Comparison of ENCODE assay signal across 1 cellular context in the genomic region with DNA sequence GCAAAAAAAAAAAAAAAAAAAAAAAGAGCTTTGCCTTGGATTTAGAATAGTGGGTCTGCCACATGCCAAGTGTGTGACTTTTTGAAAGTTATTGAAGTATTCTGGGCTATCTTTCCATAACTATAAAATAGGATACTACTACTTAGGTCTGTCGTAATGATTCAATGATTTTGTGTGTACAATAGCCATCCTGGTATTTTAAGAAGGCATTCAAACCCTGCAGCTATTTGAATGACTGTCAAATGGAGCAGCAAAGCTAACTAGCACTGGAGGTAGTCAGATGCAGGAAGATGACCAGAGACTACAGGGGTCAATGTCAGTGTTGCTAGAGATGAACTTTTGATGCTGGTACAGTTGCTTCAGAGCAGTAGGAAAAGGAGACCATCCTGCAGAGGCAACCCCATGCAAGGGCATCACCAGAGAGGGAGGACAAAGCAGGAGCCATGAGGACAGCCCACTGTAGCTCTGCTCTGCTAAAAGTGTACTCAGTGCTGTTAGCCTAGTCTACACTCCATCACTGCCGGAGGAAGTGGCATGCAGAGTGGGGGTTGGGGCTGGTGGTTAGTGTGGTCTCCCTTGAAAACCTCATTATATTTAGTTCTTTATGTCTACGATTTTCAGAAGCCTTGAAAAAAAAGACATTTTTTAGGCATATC.
TF ChIP-seq lines count a peak whose summit lies in the region.

No MANE protein-coding gene starts in this region.

TF ChIP-seq in SK-N-SH treated with all-trans-retinoic acid at 6 μM for 48 hours, 23 proteins besides CTCF, POLR2A, EP300 and RAD21 (continued from another document):
- TF ChIP-seq, protein P1, sequence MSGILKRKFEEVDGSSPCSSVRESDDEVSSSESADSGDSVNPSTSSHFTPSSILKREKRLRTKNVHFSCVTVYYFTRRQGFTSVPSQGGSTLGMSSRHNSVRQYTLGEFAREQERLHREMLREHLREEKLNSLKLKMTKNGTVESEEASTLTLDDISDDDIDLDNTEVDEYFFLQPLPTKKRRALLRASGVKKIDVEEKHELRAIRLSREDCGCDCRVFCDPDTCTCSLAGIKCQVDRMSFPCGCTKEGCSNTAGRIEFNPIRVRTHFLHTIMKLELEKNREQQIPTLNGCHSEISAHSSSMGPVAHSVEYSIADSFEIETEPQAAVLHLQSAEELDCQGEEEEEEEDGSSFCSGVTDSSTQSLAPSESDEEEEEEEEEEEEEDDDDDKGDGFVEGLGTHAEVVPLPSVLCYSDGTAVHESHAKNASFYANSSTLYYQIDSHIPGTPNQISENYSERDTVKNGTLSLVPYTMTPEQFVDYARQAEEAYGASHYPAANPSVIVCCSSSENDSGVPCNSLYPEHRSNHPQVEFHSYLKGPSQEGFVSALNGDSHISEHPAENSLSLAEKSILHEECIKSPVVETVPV (CRISPR knock-in tag; IDR thresholded peaks at IDR 0.05), result no peak
- TF ChIP-seq, protein P2, sequence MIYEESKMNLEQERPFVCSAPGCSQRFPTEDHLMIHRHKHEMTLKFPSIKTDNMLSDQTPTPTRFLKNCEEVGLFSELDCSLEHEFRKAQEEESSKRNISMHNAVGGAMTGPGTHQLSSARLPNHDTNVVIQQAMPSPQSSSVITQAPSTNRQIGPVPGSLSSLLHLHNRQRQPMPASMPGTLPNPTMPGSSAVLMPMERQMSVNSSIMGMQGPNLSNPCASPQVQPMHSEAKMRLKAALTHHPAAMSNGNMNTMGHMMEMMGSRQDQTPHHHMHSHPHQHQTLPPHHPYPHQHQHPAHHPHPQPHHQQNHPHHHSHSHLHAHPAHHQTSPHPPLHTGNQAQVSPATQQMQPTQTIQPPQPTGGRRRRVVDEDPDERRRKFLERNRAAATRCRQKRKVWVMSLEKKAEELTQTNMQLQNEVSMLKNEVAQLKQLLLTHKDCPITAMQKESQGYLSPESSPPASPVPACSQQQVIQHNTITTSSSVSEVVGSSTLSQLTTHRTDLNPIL (CRISPR knock-in tag; IDR thresholded peaks at IDR 0.05; ENCODE audit: low read depth), result no peak
- TF ChIP-seq ZC3H10 (CRISPR knock-in tag; IDR thresholded peaks at IDR 0.05), result no peak
- TF ChIP-seq RARB (CRISPR knock-in tag; IDR thresholded peaks at IDR 0.05), result no peak
